In genomic region chr6:106966229-106966628, GRCh38 we compare ENCODE assay signal across 17 cellular contexts. TPM values are rescaled to one million over a fixed set of nuclear protein-coding genes. Genes with fewer than 3 reads are reported as not detected.
DNase-seq lines count a peak whose midpoint lies in the region; ATAC-seq, FAIRE-seq and TF ChIP-seq lines count a peak whose summit lies in the region.
"Had no signal": no experiment of that assay in that cellular context is flagged by ENCODE, and none has a peak within 500 bp of the region (broad histone marks: within the 10 kb centered on the region; RNA-seq: fewer than 3 reads in every experiment).

No MANE protein-coding gene starts in this region.

- no peak for TF ChIP-seq RAD21 in A549 (conservative IDR thresholded peaks at IDR 0.05 in 1 of 2, IDR thresholded peaks at IDR 0.05 in 1 of 2)

- no peak for TF ChIP-seq EP300 in A549 (IDR thresholded peaks at IDR 0.05)

- 60% methylated on average over 1 of the region's 1 CpG for WGBS in A549 (ENCODE audit: missing lambda C conversion rate)

- peaks cover 17% of the 10 kb centered on the region for H3K36me3 Mint-ChIP-seq in memory B cell
- no peaks in the 10 kb centered on the region for H3K36me3 Mint-ChIP-seq in activated T-helper 1 cell treated with anti-CD3 and anti-CD28 coated beads, Interleukin-12 subunit alpha, Interleukin-12 subunit beta, Interleukin-2, Interleukin-4 antibody, amounts not matched to agents 30 ng/mL and 10 ng/mL and 1 ng/mL, durations not matched to agents 14 hours and 24 hours and 36 hours (ENCODE audit: low read depth)

- H3K27ac Mint-ChIP-seq in memory B cell = peak overlapping the region; percentile 2
- H3K27ac Mint-ChIP-seq in activated T-helper 1 cell treated with anti-CD3 and anti-CD28 coated beads, Interleukin-12 subunit alpha, Interleukin-12 subunit beta, Interleukin-2, Interleukin-4 antibody, amounts not matched to agents 30 ng/mL and 10 ng/mL and 1 ng/mL, durations not matched to agents 14 hours and 24 hours and 36 hours = no peak overlapping the region

- no peaks in the 10 kb centered on the region for H3K36me3 ChIP-seq in bronchial epithelial cell (ENCODE audit: control insufficient read depth, insufficient read depth, low read length)

- no peak for TF ChIP-seq POLR2A in A549 (IDR thresholded peaks at IDR 0.05; ENCODE audit: low read length)

- H3K27ac ChIP-seq in A549 = no peak overlapping the region
- H3K27ac ChIP-seq: BLaER1 treated with 17β-estradiol and CSF1 and Interleukin-3, amounts not matched to agents 10 nM and 100 nM had no signal

- intact Hi-C loops in activated T-helper 1 cell treated with anti-CD3 and anti-CD28 coated beads, Interleukin-12 subunit alpha, Interleukin-12 subunit beta, Interleukin-2, Interleukin-4 antibody, amounts not matched to agents 30 ng/mL and 10 ng/mL and 1 ng/mL, durations not matched to agents 14 hours and 24 hours and 36 hours (cut with micrococcal nuclease) = no loop called here

- no peak overlapping the region for H3K4me3 Mint-ChIP-seq in memory B cell
- no peak overlapping the region for H3K4me3 Mint-ChIP-seq in activated T-helper 1 cell treated with anti-CD3 and anti-CD28 coated beads, Interleukin-12 subunit alpha, Interleukin-12 subunit beta, Interleukin-2, Interleukin-4 antibody, amounts not matched to agents 30 ng/mL and 10 ng/mL and 1 ng/mL, durations not matched to agents 14 hours and 24 hours and 36 hours

- H3K9me3 ChIP-seq in A549 = no peaks in the 10 kb centered on the region
- H3K9me3 ChIP-seq: SK-N-SH had no signal

- FAIRE-seq in A549 (lab: Jason Lieb, UNC) = no peak
- FAIRE-seq in bronchial epithelial cell (lab: Jason Lieb, UNC) = no peak

- H3K4me2 ChIP-seq in A549 = no peak overlapping the region
- H3K4me2 ChIP-seq: BLaER1 treated with 17β-estradiol and CSF1 and Interleukin-3, amounts not matched to agents 10 nM and 100 nM; SK-N-SH had no signal

- H3K27me3 Mint-ChIP-seq in memory B cell = no peaks in the 10 kb centered on the region
- H3K27me3 Mint-ChIP-seq in activated T-helper 1 cell treated with anti-CD3 and anti-CD28 coated beads, Interleukin-12 subunit alpha, Interleukin-12 subunit beta, Interleukin-2, Interleukin-4 antibody, amounts not matched to agents 30 ng/mL and 10 ng/mL and 1 ng/mL, durations not matched to agents 14 hours and 24 hours and 36 hours (ENCODE audit: insufficient read depth) = peaks cover 20% of the 10 kb centered on the region

- TF ChIP-seq CTCF in A549 (IDR thresholded peaks at IDR 0.05) = no peak
- peak; percentile 23 for TF ChIP-seq CTCF in bronchial epithelial cell (IDR thresholded peaks at IDR 0.05; ENCODE audit: insufficient read depth, low read length, severe bottlenecking)

- POLR2A ChIA-PET in A549 (lab: Yijun Ruan, JAX) = interaction anchor here (0.5 kb wide), 1 partner anchor 230 kb away, joined by 3 read pairs; no protein-coding TSS in a partner anchor

- H3K4me3 ChIP-seq in A549 = no peak overlapping the region
- no peak overlapping the region for H3K4me3 ChIP-seq in bronchial epithelial cell (ENCODE audit: low read depth, low read length)
- H3K4me3 ChIP-seq: BLaER1 treated with 17β-estradiol and CSF1 and Interleukin-3, amounts not matched to agents 10 nM and 100 nM had no signal

- DNase-seq in A549 (ENCODE audit: low read depth in 1 of 2, low spot score in 1 of 2) = peak in 1 of 2 experiments; percentile 13
- peak; percentile 18 for DNase-seq in HT-29 (ENCODE audit: low spot score)
- DNase-seq in bronchial epithelial cell (ENCODE audit: low read depth) = no peak
- no peak for DNase-seq in memory B cell (ENCODE audit: low spot score in 2 of 2)
- no peak for DNase-seq in activated T-helper 1 cell treated with anti-CD3 and anti-CD28 coated beads, Interleukin-12 subunit alpha, Interleukin-12 subunit beta, Interleukin-2, Interleukin-4 antibody, amounts not matched to agents 30 ng/mL and 10 ng/mL and 1 ng/mL, durations not matched to agents 14 hours and 24 hours and 36 hours (ENCODE audit: low spot score)
- DNase-seq in anterior cingulate cortex (lab: John Stamatoyannopoulos, UW) = no peak
- no peak for DNase-seq in GM03348 (ENCODE audit: low spot score)
- DNase-seq in NCI-H187 (lab: John Stamatoyannopoulos, UW) = no peak
- DNase-seq: DMS 273 treated with DMSO at 0.1 percent for 48 hours, HCEC 1CT, NCI-H1048, NCI-H1436 treated with DMSO at 0.1 percent for 48 hours, NCI-H2081, NCI-H510A treated with DMSO at 0.1 percent for 48 hours, SHP77, SK-N-SH had no signal

- H3K4me1 ChIP-seq in A549 = no peaks in the 10 kb centered on the region

- H3K9me3 Mint-ChIP-seq in memory B cell = peaks cover 3% of the 10 kb centered on the region
- no peaks in the 10 kb centered on the region for H3K9me3 Mint-ChIP-seq in activated T-helper 1 cell treated with anti-CD3 and anti-CD28 coated beads, Interleukin-12 subunit alpha, Interleukin-12 subunit beta, Interleukin-2, Interleukin-4 antibody, amounts not matched to agents 30 ng/mL and 10 ng/mL and 1 ng/mL, durations not matched to agents 14 hours and 24 hours and 36 hours

- peaks cover 5% of the 10 kb centered on the region for H3K4me1 Mint-ChIP-seq in memory B cell
- H3K4me1 Mint-ChIP-seq in activated T-helper 1 cell treated with anti-CD3 and anti-CD28 coated beads, Interleukin-12 subunit alpha, Interleukin-12 subunit beta, Interleukin-2, Interleukin-4 antibody, amounts not matched to agents 30 ng/mL and 10 ng/mL and 1 ng/mL, durations not matched to agents 14 hours and 24 hours and 36 hours (ENCODE audit: low read depth) = no peaks in the 10 kb centered on the region

- peak; percentile 68 to 75; a peak in 5 of 6 replicates for ATAC-seq in A549
- no peak for ATAC-seq in memory B cell (ENCODE audit: low read depth)

- CTCF ChIA-PET in A549 (lab: Yijun Ruan, JAX) = no interaction called here

- H3K27me3 ChIP-seq in bronchial epithelial cell (ENCODE audit: control insufficient read depth, insufficient read depth, low read length) = no peaks in the 10 kb centered on the region
- H3K27me3 ChIP-seq: BLaER1 treated with 17β-estradiol and CSF1 and Interleukin-3, amounts not matched to agents 10 nM and 100 nM had no signal

TF ChIP-seq in A549, 52 proteins besides CTCF, POLR2A, EP300 and RAD21:
- TF ChIP-seq HOXA7 (CRISPR knock-in tag; IDR thresholded peaks at IDR 0.05) = no peak
- TF ChIP-seq CEBPB (IDR thresholded peaks at IDR 0.05) = no peak
- TF ChIP-seq HEYL (CRISPR knock-in tag; IDR thresholded peaks at IDR 0.05) = no peak
- TF ChIP-seq FOSB (CRISPR knock-in tag; IDR thresholded peaks at IDR 0.05) = no peak
- TF ChIP-seq ESRRA (IDR thresholded peaks at IDR 0.05; ENCODE audit: borderline replicate concordance, low read length) = no peak
TF ChIP-seq in A549: peak in this region for 0.

RNA-seq across cellular contexts. Expression of gene CD24, which starts 8.3 kb away (rescaled TPM):
- polyA plus RNA-seq in A549 (2011; rRNA removed) (250 and 284 TPM in 2 replicates), A549 (2017; fragmentation: RNase III; extraction: RNeasy Plus Mini Kit Qiagen cat#74134 plus additional on column Dnase treatment) (483 to 602 TPM (median 575 TPM) in 3 replicates)
- polyA plus RNA-seq in A549 (2012; cell fraction: cytosol; rRNA removed) = 100 and 123 TPM in 2 replicates
- 54.6 and 63.6 TPM in 2 replicates for polyA plus RNA-seq in A549 (2012; cell fraction: nucleus; rRNA removed)
- polyA minus RNA-seq in A549 (2011; rRNA and poly(A)+ RNA removed) = 107 and 118 TPM in 2 replicates
- 389 and 427 TPM in 2 replicates for total RNA-seq in HT-29 (2014; rRNA removed; shearing (Covaris generic))
- total RNA-seq in bronchial epithelial cell = 911 and 1,344 TPM in 2 replicates
- 0.56 and 0.65 TPM in 2 replicates for total RNA-seq in activated T-helper 1 cell treated with anti-CD3 and anti-CD28 coated beads, Interleukin-12 subunit alpha, Interleukin-12 subunit beta, Interleukin-2, Interleukin-4 antibody, amounts not matched to agents 30 ng/mL and 10 ng/mL and 1 ng/mL, durations not matched to agents 14 hours and 24 hours and 36 hours

Comparison
In these comparisons a context has a peak if more than half of its experiments do, and no peak if none do; other contexts are left out.
1. RNA of gene CD24, which starts 8.3 kb away (total RNA-seq): 911 to 1,344 TPM in bronchial epithelial cell and 389 to 427 TPM in HT-29; 0.56 to 0.65 TPM in activated T-helper 1 cell treated with anti-CD3 and anti-CD28 coated beads, Interleukin-12 subunit alpha, Interleukin-12 subunit beta, Interleukin-2, Interleukin-4 antibody, amounts not matched to agents 30 ng/mL and 10 ng/mL and 1 ng/mL, durations not matched to agents 14 hours and 24 hours and 36 hours; every median in the first group is over 100 times any median in the second.